ENCODE assay signal across 19 cellular contexts in genomic region chr10:13955426-13955825, GRCh38.
A peak's percentile ranks its signal among the peaks of the same experiment; 100 is the strongest.
DNase-seq lines count a peak whose midpoint lies in the region; ATAC-seq, FAIRE-seq and TF ChIP-seq lines count a peak whose summit lies in the region.
"Had no signal": no experiment of that assay in that cellular context is flagged by ENCODE, and none has a peak within 500 bp of the region (broad histone marks: within the 10 kb centered on the region; RNA-seq: fewer than 3 reads in every experiment).

No MANE protein-coding gene starts in this region.

- no peak for ATAC-seq in GM23338

- H3K9ac ChIP-seq in SK-N-SH = no peak overlapping the region
- H3K9ac ChIP-seq: GM23248 had no signal

- H3K4me1 Mint-ChIP-seq in GM23338 = peaks cover 24% of the 10 kb centered on the region
- H3K4me1 Mint-ChIP-seq: CD8-positive, alpha-beta memory T cell had no signal

- 59% methylated on average over 5 of the region's 5 CpGs for WGBS in SK-N-SH (ENCODE audit: low lambda C conversion rate)

- H3K4me3 ChIP-seq in GM23338 (no peak overlapping the region), SK-N-SH (ENCODE audit: low read depth in 2 of 2, low read length in 1 of 2) (no peak overlapping the region), tibial artery (no peak overlapping the region)
- H3K4me3 ChIP-seq: GM23248 had no signal

- no peak overlapping the region for H3K4me3 Mint-ChIP-seq in GM23338
- H3K4me3 Mint-ChIP-seq: CD4-positive, CD25-positive, alpha-beta regulatory T cell; CD8-positive, alpha-beta memory T cell had no signal

- intact Hi-C loops in tibial artery (cut with DNase I; ENCODE audit: low total_unique reads) = loop anchor here (5.0 to 10.0 kb wide), 2 partner anchors 121 to 168 kb away; no protein-coding TSS in a partner anchor

- H3F3A ChIP-seq in GM23338 (replicated peaks; ENCODE audit: low read depth) (no peaks in the 10 kb centered on the region), SK-N-SH (replicated peaks; ENCODE audit: insufficient read depth) (peaks cover 15% of the 10 kb centered on the region)

- H3K79me2 ChIP-seq in GM23338 (replicated peaks; ENCODE audit: insufficient read depth) = no peaks in the 10 kb centered on the region
- peaks cover 10% of the 10 kb centered on the region for H3K79me2 ChIP-seq in SK-N-SH (ENCODE audit: insufficient read depth)

- POLR2A ChIA-PET in SK-N-SH (lab: Yijun Ruan, JAX) = no interaction called here

- H3K36me3 Mint-ChIP-seq in GM23338 (ENCODE audit: low read depth) = peaks cover 4% of the 10 kb centered on the region; the same call in 1 of the 3 replicates
- H3K36me3 Mint-ChIP-seq: CD8-positive, alpha-beta memory T cell had no signal

- H3K27me3 Mint-ChIP-seq in GM23338 (ENCODE audit: insufficient read depth, low read depth, poor library complexity) = no peaks in the 10 kb centered on the region

- H3K27ac ChIP-seq in GM23338 (ENCODE audit: low read depth) = no peak overlapping the region
- peak overlapping the region in 1 of 2 experiments; percentile 9; a peak in 1 of 4 replicates for H3K27ac ChIP-seq in SK-N-SH (ENCODE audit: low read depth in 2 of 2, low read length in 1 of 2)
- peak overlapping the region; percentile 81 to 86 for H3K27ac ChIP-seq in tibial artery
- H3K27ac ChIP-seq: GM23248 had no signal

- DNase-seq in GM23338 (ENCODE audit: low spot score) (no peak), SK-N-SH (no peak), fibroblast of gingiva (ENCODE audit: low read depth) (peak; percentile 70), tibial artery (no peak), Kasumi-1 (lab: John Stamatoyannopoulos, UW) (no peak), HTR-8/SVneo (ENCODE audit: insufficient read length, low spot score) (no peak)
- no peak for DNase-seq in stimulated activated CD4-positive, alpha-beta T cell treated with anti-CD3 and anti-CD28 coated beads, Interleukin-1b, Interleukin-23, amount 100 ng/mL, for 48 hours
- DNase-seq: BE2C; C1 segment of cervical spinal cord; Caco-2; CD4-positive, CD25-positive, alpha-beta regulatory T cell; CD8-positive, alpha-beta memory T cell; GM23248; HCEC 1CT had no signal

- H3K27ac Mint-ChIP-seq in GM23338 = no peak overlapping the region
- H3K27ac Mint-ChIP-seq: CD4-positive, CD25-positive, alpha-beta regulatory T cell; CD8-positive, alpha-beta memory T cell had no signal

- peaks cover 3% of the 10 kb centered on the region; the same call in 1 of the 2 replicates for H3K4me1 ChIP-seq in GM23338 (ENCODE audit: insufficient read depth)
- peaks cover 6 to 7% of the 10 kb centered on the region in 2 experiments; a peak in 3 of 4 replicates for H3K4me1 ChIP-seq in SK-N-SH (ENCODE audit: control insufficient read depth in 1 of 2, insufficient read depth in 2 of 2, low read depth in 1 of 2, low read length in 1 of 2)
- H3K4me1 ChIP-seq in tibial artery = peaks cover 0 to 49% (median 18%) of the 10 kb centered on the region in 4 donors
- H3K4me1 ChIP-seq: BE2C, Caco-2 had no signal

- H3K9me2 ChIP-seq in GM23338 (ENCODE audit: insufficient read depth) (0 out of 2 replicates have a peak, but pooled peaks cover 5% of the 10 kb centered on the region), SK-N-SH (no peaks in the 10 kb centered on the region)

- no peak for TF ChIP-seq RAD21 in SK-N-SH (IDR thresholded peaks at IDR 0.05; ENCODE audit: low read length)

- CTCF ChIA-PET in SK-N-SH (lab: Yijun Ruan, JAX) = no interaction called here

- H3K27me3 ChIP-seq in GM23338 (ENCODE audit: insufficient read depth) = no peaks in the 10 kb centered on the region
- no peaks in the 10 kb centered on the region for H3K27me3 ChIP-seq in SK-N-SH (ENCODE audit: insufficient read depth)
- no peaks in the 10 kb centered on the region for H3K27me3 ChIP-seq in tibial artery
- H3K27me3 ChIP-seq: BE2C had no signal

- no peaks in the 10 kb centered on the region for H4K20me1 ChIP-seq in GM23338 (replicated peaks; ENCODE audit: insufficient read depth)
- H4K20me1 ChIP-seq in SK-N-SH (ENCODE audit: insufficient read depth) = no peaks in the 10 kb centered on the region

- TF ChIP-seq CTCF in GM23338 (conservative IDR thresholded peaks at IDR 0.05; ENCODE audit: low read depth in 2 of 2) (no peak), SK-N-SH (IDR thresholded peaks at IDR 0.05) (no peak), tibial artery (IDR thresholded peaks at IDR 0.05) (no peak)

- no peak for FAIRE-seq in HTR-8/SVneo (lab: Jason Lieb, UNC)
- FAIRE-seq: D721Med, G401.6, GM12891, GM19239, H54 had no signal

- H2AFZ ChIP-seq in GM23338 (0 out of 2 replicates have a peak overlapping the region, but pooled peaks have one; percentile 10), SK-N-SH (ENCODE audit: low read depth) (no peak overlapping the region; the same call in 1 of the 2 replicates)
- H2AFZ ChIP-seq: GM23248 had no signal

- H3K36me3 ChIP-seq in GM23338 (ENCODE audit: insufficient read depth) (no peaks in the 10 kb centered on the region), SK-N-SH (replicated peaks in 1 of 2; ENCODE audit: control insufficient read depth in 1 of 2, insufficient read depth in 2 of 2, low read length in 1 of 2) (no peaks in the 10 kb centered on the region), tibial artery (no peaks in the 10 kb centered on the region)
- H3K36me3 ChIP-seq: BE2C had no signal

- peaks cover 4% of the 10 kb centered on the region; the same call in 2 of the 3 replicates for H3K9me3 Mint-ChIP-seq in GM23338

- TF ChIP-seq EP300 in SK-N-SH (IDR thresholded peaks at IDR 0.05; ENCODE audit: borderline replicate concordance in 1 of 2, low read depth in 1 of 2, low read length in 1 of 2) = peak in 1 of 2 experiments; percentile 19; a peak in 1 of 4 replicates

- H3K9me3 ChIP-seq in SK-N-SH (no peaks in the 10 kb centered on the region), tibial artery (no peaks in the 10 kb centered on the region)
- H3K9me3 ChIP-seq: BE2C, Caco-2 had no signal

- H3K4me2 ChIP-seq in GM23338 (no peak overlapping the region), SK-N-SH (no peak overlapping the region)

TF ChIP-seq in GM23338, 12 proteins besides CTCF, POLR2A, EP300 and RAD21 (continues in another document):
- TF ChIP-seq ZNF331 (CRISPR knock-in tag; IDR thresholded peaks at IDR 0.05; ENCODE audit: low read depth) (no peak), CREB1 (CRISPR knock-in tag; IDR thresholded peaks at IDR 0.05; ENCODE audit: low read depth) (no peak), REST (IDR thresholded peaks at IDR 0.05; ENCODE audit: unreplicated experiment) (no peak), ZNF114 (CRISPR knock-in tag; IDR thresholded peaks at IDR 0.05) (no peak), POLR2AphosphoS5 (IDR thresholded peaks at IDR 0.05; ENCODE audit: low read depth) (no peak), EZH2phosphoT487 (IDR thresholded peaks at IDR 0.05; ENCODE audit: unreplicated experiment) (no peak)

TF ChIP-seq in SK-N-SH, 30 proteins besides CTCF, POLR2A, EP300 and RAD21:
- TF ChIP-seq IRF3 (IDR thresholded peaks at IDR 0.05; ENCODE audit: low read depth, low read length) = no peak
- TF ChIP-seq USF1 (IDR thresholded peaks at IDR 0.05; ENCODE audit: borderline replicate concordance, low read depth) = no peak
- peak; percentile 47; the same call in 1 of the 2 replicates for TF ChIP-seq TCF12 (IDR thresholded peaks at IDR 0.05)
- TF ChIP-seq NFIC (IDR thresholded peaks at IDR 0.05; ENCODE audit: borderline replicate concordance) = no peak
- TF ChIP-seq REST (IDR thresholded peaks at IDR 0.05; ENCODE audit: low read depth, low read length) = no peak
- TF ChIP-seq GATA2 (CRISPR knock-in tag; IDR thresholded peaks at IDR 0.05) = no peak
- TF ChIP-seq JUND (IDR thresholded peaks at IDR 0.05) = no peak
- TF ChIP-seq FOSL2 (IDR thresholded peaks at IDR 0.05; ENCODE audit: borderline replicate concordance, low read depth) = no peak
- TF ChIP-seq ELF1 (IDR thresholded peaks at IDR 0.05) = no peak
